8 cellular contexts compared by ENCODE assay signal in the genomic region with DNA sequence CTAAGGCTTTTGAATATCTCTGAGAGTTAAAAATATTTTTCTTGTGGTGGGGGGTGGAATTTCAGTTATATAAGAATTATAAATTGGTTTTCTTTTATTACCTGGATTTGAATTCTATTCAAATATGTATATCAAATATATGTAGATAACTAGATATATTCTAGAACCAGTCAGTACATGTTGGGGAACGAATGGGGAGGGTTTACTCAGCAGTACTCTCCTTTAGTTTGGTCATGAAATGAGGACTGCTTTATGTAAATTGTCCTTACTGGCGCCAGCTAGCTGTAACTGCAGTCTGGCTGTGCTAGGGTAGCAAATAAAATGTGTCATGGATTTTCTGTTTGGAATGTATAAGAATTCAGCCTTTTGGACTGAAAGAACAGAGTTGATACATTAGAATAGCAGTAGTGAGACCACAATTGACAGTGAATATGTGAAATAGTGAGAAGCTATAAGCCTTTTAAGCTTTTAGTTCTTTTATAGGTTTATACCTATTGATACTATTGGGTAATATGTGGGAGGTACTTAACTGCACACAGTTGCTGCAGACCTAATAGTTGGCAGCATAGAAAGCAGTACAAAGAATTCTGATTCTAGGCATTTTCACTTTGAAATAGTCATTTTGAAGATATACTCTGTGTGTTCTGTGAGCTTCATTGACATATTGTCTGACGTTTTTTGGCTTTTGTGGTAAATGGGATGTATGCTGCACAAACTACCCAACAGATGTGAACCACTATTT. TPM values are rescaled to one million over a fixed set of nuclear protein-coding genes. Genes with fewer than 3 reads are reported as not detected.
A peak's percentile ranks its signal among the peaks of the same experiment; 100 is the strongest.
DNase-seq lines count a peak whose midpoint lies in the region; ATAC-seq and TF ChIP-seq lines count a peak whose summit lies in the region.

No MANE protein-coding gene starts in this region.

- H3K9me3 Mint-ChIP-seq in endothelial cell (ENCODE audit: unreplicated experiment) = no peaks in the 10 kb centered on the region

- H3K27me3 Mint-ChIP-seq in T-helper 17 cell (no peaks in the 10 kb centered on the region), endothelial cell (ENCODE audit: unreplicated experiment) (peaks cover 1% of the 10 kb centered on the region)

- H3K36me3 ChIP-seq in mucosa of stomach (ENCODE audit: control insufficient read depth, insufficient read depth, low read length) = no peaks in the 10 kb centered on the region
- no peaks in the 10 kb centered on the region for H3K36me3 ChIP-seq in aorta (ENCODE audit: control insufficient read depth in 1 of 2, insufficient read depth in 2 of 2, low read length in 1 of 2)

- H3K36me3 Mint-ChIP-seq in T-helper 17 cell (ENCODE audit: low read depth) (peaks cover 3% of the 10 kb centered on the region), endothelial cell (ENCODE audit: low read depth, unreplicated experiment) (no peaks in the 10 kb centered on the region)

- H3K4me3 ChIP-seq in mucosa of stomach (ENCODE audit: low read length) (no peak overlapping the region), aorta (ENCODE audit: low read length in 2 of 2) (peak overlapping the region; percentile 16 to 41)

- H3K27me3 ChIP-seq in mucosa of stomach (ENCODE audit: control insufficient read depth, insufficient read depth, low read length) = no peaks in the 10 kb centered on the region
- H3K27me3 ChIP-seq in aorta (ENCODE audit: control insufficient read depth in 1 of 2, insufficient read depth in 2 of 2, low read length in 1 of 2) = no peaks in the 10 kb centered on the region

- H3K4me1 ChIP-seq in mucosa of stomach (ENCODE audit: control insufficient read depth, insufficient read depth, low read length) = peaks cover 22% of the 10 kb centered on the region
- peaks cover 0 to 2% of the 10 kb centered on the region in 2 donors for H3K4me1 ChIP-seq in aorta (ENCODE audit: control insufficient read depth in 1 of 2, insufficient read depth in 2 of 2, low read length in 2 of 2)

- H3K27ac Mint-ChIP-seq in T-helper 17 cell = peak overlapping the region; percentile 98
- peak overlapping the region; percentile 82 for H3K27ac Mint-ChIP-seq in endothelial cell (ENCODE audit: unreplicated experiment)

- peak; percentile 38 for DNase-seq in AG08395 (ENCODE audit: low spot score)
- DNase-seq in GM13977 (ENCODE audit: low spot score) = peak; percentile 43
- DNase-seq in NCI-H1048 (lab: John Stamatoyannopoulos, UW) = peak; percentile 78
- no peak for DNase-seq in T-helper 17 cell
- DNase-seq in endothelial cell (ENCODE audit: low spot score) = peak; percentile 14
- no peak for DNase-seq in aorta

- peak overlapping the region; percentile 13 for H3K9ac ChIP-seq in mucosa of stomach (ENCODE audit: low read length)

- peaks cover 42% of the 10 kb centered on the region for H3K4me1 Mint-ChIP-seq in T-helper 17 cell
- peaks cover 23% of the 10 kb centered on the region for H3K4me1 Mint-ChIP-seq in endothelial cell (ENCODE audit: unreplicated experiment)

- H3K4me3 Mint-ChIP-seq in T-helper 17 cell (peak overlapping the region; percentile 63), endothelial cell (ENCODE audit: unreplicated experiment) (no peak overlapping the region)

- intact Hi-C loops in aorta (cut with DNase I) = loop anchor here in 1 of 2 donors (5.0 kb wide), 1 partner anchor 137 kb away; no protein-coding TSS in a partner anchor

- H3K9me3 ChIP-seq in T-helper 17 cell (ENCODE audit: control insufficient read depth, low read length, poor library complexity, severe bottlenecking) (no peaks in the 10 kb centered on the region), mucosa of stomach (ENCODE audit: control insufficient read depth, low read length) (no peaks in the 10 kb centered on the region), aorta (ENCODE audit: control insufficient read depth, low read length) (no peaks in the 10 kb centered on the region)

- 0 to 2% methylated on average over 3 of the region's 3 CpGs for WGBS in aorta, 2 donors

- no peak for TF ChIP-seq CTCF in GM13977 (IDR thresholded peaks at IDR 0.05; ENCODE audit: extremely low read depth, insufficient read depth, missing control alignments)
- TF ChIP-seq CTCF in endothelial cell (IDR thresholded peaks at IDR 0.05; ENCODE audit: unreplicated experiment) = no peak

- in situ Hi-C loops in GM13977 (cut with MboI; ENCODE audit: low pct_unique_long_range_greater_than_20kb, low sequenced_read_pairs, unreplicated experiment) = no loop called here

- ATAC-seq in HG02678 (IDR thresholded peaks at IDR 0.05; ENCODE audit: unreplicated experiment) (peak; percentile 66), T-helper 17 cell (peak; percentile 77), aorta (ENCODE audit: low FRiP score) (peak; percentile 81)

- no peak overlapping the region for H3K27ac ChIP-seq in aorta (ENCODE audit: low read depth in 1 of 2, low read length in 2 of 2)

RNA-seq across cellular contexts. Expression of gene ATF7IP, which starts 29.0 kb away (rescaled TPM):
- total RNA-seq in T-helper 17 cell (100 to 1,000 TPM; 153 to 164 TPM), endothelial cell (ENCODE audit: unreplicated experiment) (153 TPM), aorta (10 to 100 TPM; 54.5 to 98.4 TPM)
- 1 to 10 TPM; 7.0 to 8.9 TPM for polyA plus RNA-seq in aorta

Comparison
In these comparisons a context has a peak if more than half of its experiments do, and no peak if none do; other contexts are left out.
1. DNase-seq: peak in AG08395 (single experiment), GM13977 (single experiment), NCI-H1048 (single experiment) and endothelial cell (single experiment); none in T-helper 17 cell (0 of 3) and aorta (0 of 2).
2. Peak in every context shown above with its lines, with median percentiles within 50 percentile points of each other: ATAC-seq.